In genomic region chr10:88505265-88505664, GRCh38 we compare ENCODE assay signal across 2 cellular contexts.
TF ChIP-seq lines count a peak whose summit lies in the region.

No MANE protein-coding gene starts in this region.

TF ChIP-seq in HCT116, 20 proteins besides CTCF, POLR2A, EP300 and RAD21:
- TF ChIP-seq ZBTB33 (IDR thresholded peaks at IDR 0.05; ENCODE audit: extremely low read depth, insufficient replicate concordance, low read length), result no peak
- TF ChIP-seq JUND (IDR thresholded peaks at IDR 0.05), result no peak
- no peak for TF ChIP-seq ZFX (IDR thresholded peaks at IDR 0.05)
- no peak for TF ChIP-seq ATF3 (IDR thresholded peaks at IDR 0.05)
- TF ChIP-seq CBX3 (IDR thresholded peaks at IDR 0.05; ENCODE audit: low read depth), result no peak
- no peak for TF ChIP-seq ZNF274 (IDR thresholded peaks at IDR 0.05; ENCODE audit: low read depth, low read length)
- no peak for TF ChIP-seq FOSL1 (IDR thresholded peaks at IDR 0.05; ENCODE audit: low read depth)
- TF ChIP-seq REST (IDR thresholded peaks at IDR 0.05; ENCODE audit: low read depth), result no peak
- TF ChIP-seq EZH2phosphoT487 (IDR thresholded peaks at IDR 0.05; ENCODE audit: borderline replicate concordance), result no peak
- TF ChIP-seq SRF (IDR thresholded peaks at IDR 0.05; ENCODE audit: low read depth), result no peak
- no peak for TF ChIP-seq SIN3A (IDR thresholded peaks at IDR 0.05; ENCODE audit: low read depth)
- no peak for TF ChIP-seq POLR2AphosphoS5 (IDR thresholded peaks at IDR 0.05; ENCODE audit: low read depth, low read length)
- no peak for TF ChIP-seq MAX (IDR thresholded peaks at IDR 0.05)
- TF ChIP-seq EZH2 (IDR thresholded peaks at IDR 0.05), result no peak
- no peak for TF ChIP-seq YY1 (IDR thresholded peaks at IDR 0.05; ENCODE audit: extremely low read depth, insufficient replicate concordance, low read depth, low read length)
- no peak for TF ChIP-seq TCF7L2 (IDR thresholded peaks at IDR 0.05; ENCODE audit: borderline replicate concordance, extremely low read depth, insufficient read depth, insufficient read length)
- no peak for TF ChIP-seq CEBPB (IDR thresholded peaks at IDR 0.05; ENCODE audit: low read depth)

TF ChIP-seq in WTC11, 78 proteins besides CTCF, POLR2A, EP300 and RAD21:
- peak; percentile 31; the same call in 1 of the 2 replicates for TF ChIP-seq ZNF512 (CRISPR knock-in tag; IDR thresholded peaks at IDR 0.05; ENCODE audit: borderline replicate concordance)
- no peak for TF ChIP-seq E2F5 (CRISPR knock-in tag; IDR thresholded peaks at IDR 0.05)
